ENCODE assay signal across 1 cellular context in genomic region chr9:135443811-135444470, GRCh38.
TF ChIP-seq lines count a peak whose summit lies in the region.

No MANE protein-coding gene starts in this region.

TF ChIP-seq in H1, 55 proteins besides CTCF, POLR2A, EP300 and RAD21:
- TF ChIP-seq BACH1 (IDR thresholded peaks at IDR 0.05; ENCODE audit: low read length): no peak
- TF ChIP-seq TEAD4 (IDR thresholded peaks at IDR 0.05; ENCODE audit: low read depth, low read length): no peak
- TF ChIP-seq ATF3 (IDR thresholded peaks at IDR 0.05; ENCODE audit: insufficient read depth, low read depth, low read length): no peak
- no peak for TF ChIP-seq CBX8 (IDR thresholded peaks at IDR 0.05; ENCODE audit: borderline replicate concordance, low read depth, low read length)
- TF ChIP-seq POLR2AphosphoS5 (IDR thresholded peaks at IDR 0.05; ENCODE audit: low read depth, low read length): no peak
- no peak for TF ChIP-seq JUND (IDR thresholded peaks at IDR 0.05; ENCODE audit: low read length)
- TF ChIP-seq CHD7 (IDR thresholded peaks at IDR 0.05; ENCODE audit: insufficient replicate concordance, low read length): no peak
- no peak for TF ChIP-seq FOSL1 (IDR thresholded peaks at IDR 0.05; ENCODE audit: insufficient read depth, low read depth, low read length)
- TF ChIP-seq KDM5A (IDR thresholded peaks at IDR 0.05; ENCODE audit: low read length): no peak
- TF ChIP-seq TAF7 (optimal IDR thresholded peaks at IDR 0.05; ENCODE audit: borderline replicate concordance, low read depth, low read length): no peak
- TF ChIP-seq KDM1A (IDR thresholded peaks at IDR 0.05; ENCODE audit: borderline replicate concordance, low read length): no peak
- TF ChIP-seq BRCA1 (IDR thresholded peaks at IDR 0.05; ENCODE audit: low read depth, low read length): no peak
- TF ChIP-seq SIRT6 (IDR thresholded peaks at IDR 0.05; ENCODE audit: low read length): no peak
- TF ChIP-seq CEBPB (IDR thresholded peaks at IDR 0.05; ENCODE audit: low read depth, low read length): no peak
